15 cellular contexts compared by ENCODE assay signal in the genomic region with DNA sequence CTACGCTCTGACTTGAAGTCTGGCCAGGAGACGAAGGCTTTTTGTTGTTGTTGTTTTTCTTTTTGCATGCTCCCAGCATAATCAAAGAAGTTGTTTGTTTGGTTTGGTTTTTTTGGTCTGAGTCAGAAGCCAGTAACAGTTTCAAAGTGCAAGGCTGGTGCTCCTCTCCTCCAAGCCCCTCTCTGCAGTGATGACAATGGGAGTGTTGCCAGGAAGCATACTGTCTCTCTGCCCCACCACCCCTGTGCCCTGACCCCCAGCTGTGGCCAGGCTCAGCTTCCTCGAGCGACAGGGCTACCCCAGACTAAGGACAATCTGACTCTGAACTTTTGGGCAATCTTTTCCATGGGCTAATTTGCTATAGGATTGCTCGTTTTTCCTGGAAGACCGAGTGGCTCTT.
"Had no signal": no experiment of that assay in that cellular context is flagged by ENCODE, and none has a peak within 500 bp of the region (broad histone marks: within the 10 kb centered on the region; RNA-seq: fewer than 3 reads in every experiment).

No MANE protein-coding gene starts in this region.

- H3K36me3 ChIP-seq: left lung, prostate gland, uterus had no signal

- H3K27me3 ChIP-seq: uterus had no signal

- ATAC-seq: natural killer cell treated with Interleukin-12 subunit alpha and Interleukin-12 subunit beta and Interleukin-15 and Interleukin-18, amount 100 ng/mL, for 72 hours; stimulated activated naive CD8-positive, alpha-beta T cell treated with anti-CD3 and anti-CD28 coated beads, Interleukin-15, Interleukin-2, amounts not matched to agents 100 U/mL and 50 U/mL, for 24 hours had no signal

- H3K4me3 Mint-ChIP-seq: activated B cell treated with CpG ODN at 0.5 μM for 24 hours; activated CD4-positive, alpha-beta T cell treated with anti-CD3 and anti-CD28 coated beads, Interleukin-2, amount 10 ng/mL, durations not matched to agents 7 days and 5 days; activated T-helper 1 cell treated with anti-CD3 and anti-CD28 coated beads, Interleukin-12 subunit alpha, Interleukin-12 subunit beta, Interleukin-2, Interleukin-4 antibody, amounts not matched to agents 30 ng/mL and 10 ng/mL and 1 ng/mL, durations not matched to agents 14 hours and 24 hours and 36 hours; natural killer cell treated with Interleukin-12 subunit alpha and Interleukin-12 subunit beta and Interleukin-15 and Interleukin-18, amount 100 ng/mL, for 72 hours had no signal

- H3K4me1 Mint-ChIP-seq: activated B cell treated with CpG ODN at 0.5 μM for 24 hours had no signal

- H3K9me3 ChIP-seq: prostate gland, uterus had no signal

- H3K4me3 ChIP-seq: dorsolateral prefrontal cortex, left lung, prostate gland, uterus had no signal

- H3K27ac Mint-ChIP-seq: activated B cell treated with CpG ODN at 0.5 μM for 24 hours; activated CD4-positive, alpha-beta T cell treated with anti-CD3 and anti-CD28 coated beads, Interleukin-2, amount 10 ng/mL, durations not matched to agents 7 days and 5 days; activated T-helper 1 cell treated with anti-CD3 and anti-CD28 coated beads, Interleukin-12 subunit alpha, Interleukin-12 subunit beta, Interleukin-2, Interleukin-4 antibody, amounts not matched to agents 30 ng/mL and 10 ng/mL and 1 ng/mL, durations not matched to agents 14 hours and 24 hours and 36 hours; natural killer cell treated with Interleukin-12 subunit alpha and Interleukin-12 subunit beta and Interleukin-15 and Interleukin-18, amount 100 ng/mL, for 72 hours had no signal

- DNase-seq: activated B cell treated with CpG ODN at 0.5 μM for 24 hours; activated CD4-positive, alpha-beta T cell treated with anti-CD3 and anti-CD28 coated beads, Interleukin-2, amount 10 ng/mL, durations not matched to agents 7 days and 5 days; activated naive CD4-positive, alpha-beta T cell treated with Interleukin-2 at 50 U/mL for 16 hours; left lung; mammary epithelial cell; right cardiac atrium; stimulated activated CD4-positive, alpha-beta T cell treated with anti-CD3 and anti-CD28 coated beads, Interleukin-4, amount 100 ng/mL, for 4 hours; stimulated activated CD8-positive, alpha-beta memory T cell treated with anti-CD3 and anti-CD28 coated beads, Interleukin-4, amount 100 ng/mL, for 48 hours; stimulated activated naive CD8-positive, alpha-beta T cell treated with anti-CD3 and anti-CD28 coated beads, Interleukin-15, Interleukin-2, amounts not matched to agents 100 U/mL and 50 U/mL, for 24 hours; T-helper 2 cell; uterus had no signal

- H3K4me1 ChIP-seq: left lung, prostate gland had no signal

- H3K27ac ChIP-seq: dorsolateral prefrontal cortex, left lung, prostate gland had no signal
